ENCODE assay signal across 1 cellular context in genomic region chr21:39388038-39388810, GRCh38.
TF ChIP-seq lines count a peak whose summit lies in the region.

No MANE protein-coding gene starts in this region.

TF ChIP-seq in K562, 482 proteins besides CTCF, POLR2A, EP300 and RAD21 (continued from another document and continues in another):
- TF ChIP-seq ZNF318 (IDR thresholded peaks at IDR 0.05; ENCODE audit: borderline replicate concordance in 1 of 2, low read depth in 1 of 2) (peak in 1 of 2 experiments; percentile 21; a peak in 1 of 4 replicates), IRF2 (CRISPR knock-in tag; IDR thresholded peaks at IDR 0.05) (no peak), NR2C2 (CRISPR knock-in tag; IDR thresholded peaks at IDR 0.05) (no peak), NR2C2 (tag; IDR thresholded peaks at IDR 0.05) (0 out of 2 replicates have a peak, but pooled peaks have one; percentile 43), POU5F1 (IDR thresholded peaks at IDR 0.05; ENCODE audit: borderline replicate concordance, low read depth, low read length, partially characterized antibody) (no peak), CBFA2T3 (IDR thresholded peaks at IDR 0.05) (0 out of 2 replicates have a peak, but pooled peaks have one; percentile 2), NBN (IDR thresholded peaks at IDR 0.05; ENCODE audit: low read depth) (peak; percentile 80; the same call in 1 of the 2 replicates), ZNF436 (CRISPR knock-in tag; IDR thresholded peaks at IDR 0.05) (0 out of 2 replicates have a peak, but pooled peaks have one; percentile 22), ZNF224 (CRISPR knock-in tag; IDR thresholded peaks at IDR 0.05) (no peak), ZNF512 (tag; IDR thresholded peaks at IDR 0.05) (no peak), ZNF121 (CRISPR knock-in tag; conservative IDR thresholded peaks at IDR 0.05) (no peak), STAG1 (CRISPR knock-in tag; IDR thresholded peaks at IDR 0.05; ENCODE audit: borderline replicate concordance) (peak; percentile 65; the same call in 1 of the 2 replicates), NR4A1 (CRISPR knock-in tag; IDR thresholded peaks at IDR 0.05) (0 out of 2 replicates have a peak, but pooled peaks have one; percentile 43), NR4A1 (tag; IDR thresholded peaks at IDR 0.05) (peak; percentile 56), ETV1 (tag; conservative IDR thresholded peaks at IDR 0.05; ENCODE audit: low read depth) (peak; percentile 54), CHD2 (IDR thresholded peaks at IDR 0.05; ENCODE audit: low read depth, low read length) (peak; percentile 30; the same call in 1 of the 2 replicates), MTA3 (IDR thresholded peaks at IDR 0.05; ENCODE audit: borderline replicate concordance) (peak; percentile 60; the same call in 1 of the 2 replicates), CC2D1A (IDR thresholded peaks at IDR 0.05) (peak; percentile 90), ELF1 (tag; IDR thresholded peaks at IDR 0.05) (peak; percentile 57), PHB2 (IDR thresholded peaks at IDR 0.05; ENCODE audit: low read depth) (no peak), ZKSCAN3 (CRISPR knock-in tag; IDR thresholded peaks at IDR 0.05) (no peak), ZNF707 (CRISPR knock-in tag; conservative IDR thresholded peaks at IDR 0.05) (no peak), TBP (optimal IDR thresholded peaks at IDR 0.05; ENCODE audit: low read depth, low read length) (peak; percentile 59), ILF3 (IDR thresholded peaks at IDR 0.05; ENCODE audit: borderline replicate concordance) (0 out of 2 replicates have a peak, but pooled peaks have one; percentile 64), ZBTB26 (CRISPR knock-in tag; IDR thresholded peaks at IDR 0.05) (peak; percentile 66; the same call in 1 of the 2 replicates), ZNF324 (CRISPR knock-in tag; IDR thresholded peaks at IDR 0.05) (peak; percentile 39; the same call in 1 of the 2 replicates), MLLT1 (IDR thresholded peaks at IDR 0.05) (peak in 1 of 2 experiments; percentile 81; a peak in 1 of 4 replicates), EP400 (IDR thresholded peaks at IDR 0.05) (peak; percentile 75; the same call in 1 of the 2 replicates), HDGF (IDR thresholded peaks at IDR 0.05) (no peak), NELFE (IDR thresholded peaks at IDR 0.05; ENCODE audit: insufficient read depth, insufficient read length) (no peak), ARID4B (CRISPR knock-in tag; IDR thresholded peaks at IDR 0.05) (no peak), RCOR1 (IDR thresholded peaks at IDR 0.05; ENCODE audit: borderline replicate concordance in 1 of 2, low read depth in 2 of 2, low read length in 2 of 2) (peak; percentile 35 to 38; a peak in 2 of 4 replicates)
- TF ChIP-seq, protein P1, sequence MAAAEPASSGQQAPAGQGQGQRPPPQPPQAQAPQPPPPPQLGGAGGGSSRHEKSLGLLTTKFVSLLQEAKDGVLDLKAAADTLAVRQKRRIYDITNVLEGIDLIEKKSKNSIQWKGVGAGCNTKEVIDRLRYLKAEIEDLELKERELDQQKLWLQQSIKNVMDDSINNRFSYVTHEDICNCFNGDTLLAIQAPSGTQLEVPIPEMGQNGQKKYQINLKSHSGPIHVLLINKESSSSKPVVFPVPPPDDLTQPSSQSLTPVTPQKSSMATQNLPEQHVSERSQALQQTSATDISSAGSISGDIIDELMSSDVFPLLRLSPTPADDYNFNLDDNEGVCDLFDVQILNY (CRISPR knock-in tag; IDR thresholded peaks at IDR 0.05) = no peak
- TF ChIP-seq, protein P2, sequence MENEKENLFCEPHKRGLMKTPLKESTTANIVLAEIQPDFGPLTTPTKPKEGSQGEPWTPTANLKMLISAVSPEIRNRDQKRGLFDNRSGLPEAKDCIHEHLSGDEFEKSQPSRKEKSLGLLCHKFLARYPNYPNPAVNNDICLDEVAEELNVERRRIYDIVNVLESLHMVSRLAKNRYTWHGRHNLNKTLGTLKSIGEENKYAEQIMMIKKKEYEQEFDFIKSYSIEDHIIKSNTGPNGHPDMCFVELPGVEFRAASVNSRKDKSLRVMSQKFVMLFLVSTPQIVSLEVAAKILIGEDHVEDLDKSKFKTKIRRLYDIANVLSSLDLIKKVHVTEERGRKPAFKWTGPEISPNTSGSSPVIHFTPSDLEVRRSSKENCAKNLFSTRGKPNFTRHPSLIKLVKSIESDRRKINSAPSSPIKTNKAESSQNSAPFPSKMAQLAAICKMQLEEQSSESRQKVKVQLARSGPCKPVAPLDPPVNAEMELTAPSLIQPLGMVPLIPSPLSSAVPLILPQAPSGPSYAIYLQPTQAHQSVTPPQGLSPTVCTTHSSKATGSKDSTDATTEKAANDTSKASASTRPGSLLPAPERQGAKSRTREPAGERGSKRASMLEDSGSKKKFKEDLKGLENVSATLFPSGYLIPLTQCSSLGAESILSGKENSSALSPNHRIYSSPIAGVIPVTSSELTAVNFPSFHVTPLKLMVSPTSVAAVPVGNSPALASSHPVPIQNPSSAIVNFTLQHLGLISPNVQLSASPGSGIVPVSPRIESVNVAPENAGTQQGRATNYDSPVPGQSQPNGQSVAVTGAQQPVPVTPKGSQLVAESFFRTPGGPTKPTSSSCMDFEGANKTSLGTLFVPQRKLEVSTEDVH (IDR thresholded peaks at IDR 0.05; ENCODE audit: low read depth, partially characterized antibody) = no peak
- TF ChIP-seq, protein P3, sequence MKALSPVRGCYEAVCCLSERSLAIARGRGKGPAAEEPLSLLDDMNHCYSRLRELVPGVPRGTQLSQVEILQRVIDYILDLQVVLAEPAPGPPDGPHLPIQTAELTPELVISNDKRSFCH (CRISPR knock-in tag; IDR thresholded peaks at IDR 0.05) = no peak
- TF ChIP-seq, protein P3 (tag; IDR thresholded peaks at IDR 0.05) = peak; percentile 74
- TF ChIP-seq, protein P4, sequence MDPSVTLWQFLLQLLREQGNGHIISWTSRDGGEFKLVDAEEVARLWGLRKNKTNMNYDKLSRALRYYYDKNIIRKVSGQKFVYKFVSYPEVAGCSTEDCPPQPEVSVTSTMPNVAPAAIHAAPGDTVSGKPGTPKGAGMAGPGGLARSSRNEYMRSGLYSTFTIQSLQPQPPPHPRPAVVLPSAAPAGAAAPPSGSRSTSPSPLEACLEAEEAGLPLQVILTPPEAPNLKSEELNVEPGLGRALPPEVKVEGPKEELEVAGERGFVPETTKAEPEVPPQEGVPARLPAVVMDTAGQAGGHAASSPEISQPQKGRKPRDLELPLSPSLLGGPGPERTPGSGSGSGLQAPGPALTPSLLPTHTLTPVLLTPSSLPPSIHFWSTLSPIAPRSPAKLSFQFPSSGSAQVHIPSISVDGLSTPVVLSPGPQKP (CRISPR knock-in tag; IDR thresholded peaks at IDR 0.05) = no peak
